In the genomic region with DNA sequence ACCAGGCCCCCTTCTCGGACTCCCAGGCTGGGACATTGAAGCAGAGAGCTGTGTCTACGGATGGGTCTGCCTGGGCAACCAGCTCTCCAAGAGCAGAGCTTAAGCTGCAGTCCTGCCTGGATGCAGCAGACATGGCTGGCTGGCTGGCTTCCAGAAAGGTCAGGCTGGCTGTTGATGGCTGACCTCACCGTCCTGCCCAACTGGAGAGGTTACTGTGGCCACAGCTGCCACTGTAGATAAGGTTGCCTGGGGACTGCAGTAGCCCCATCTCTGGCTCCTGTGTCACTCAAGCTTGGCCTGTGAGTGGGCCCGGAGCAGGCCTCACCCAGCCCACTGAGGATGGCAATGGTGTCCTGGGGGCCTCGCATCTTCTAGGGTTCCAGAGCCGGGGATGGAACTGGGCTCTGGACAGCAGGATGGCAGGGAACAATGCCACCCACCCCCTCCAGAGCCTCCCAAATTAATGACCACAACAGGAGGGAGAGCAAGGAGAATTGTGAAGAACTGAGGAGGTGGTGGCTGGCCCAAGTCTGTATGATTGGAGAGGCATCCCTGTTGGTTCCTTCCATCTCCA, we compare ENCODE assay signal across 1 cellular context.
TF ChIP-seq lines count a peak whose summit lies in the region.

No MANE protein-coding gene starts in this region.

TF ChIP-seq in K562, 482 proteins besides CTCF, POLR2A, EP300 and RAD21 (continued from another document and continues in another):
- TF ChIP-seq, protein P1, sequence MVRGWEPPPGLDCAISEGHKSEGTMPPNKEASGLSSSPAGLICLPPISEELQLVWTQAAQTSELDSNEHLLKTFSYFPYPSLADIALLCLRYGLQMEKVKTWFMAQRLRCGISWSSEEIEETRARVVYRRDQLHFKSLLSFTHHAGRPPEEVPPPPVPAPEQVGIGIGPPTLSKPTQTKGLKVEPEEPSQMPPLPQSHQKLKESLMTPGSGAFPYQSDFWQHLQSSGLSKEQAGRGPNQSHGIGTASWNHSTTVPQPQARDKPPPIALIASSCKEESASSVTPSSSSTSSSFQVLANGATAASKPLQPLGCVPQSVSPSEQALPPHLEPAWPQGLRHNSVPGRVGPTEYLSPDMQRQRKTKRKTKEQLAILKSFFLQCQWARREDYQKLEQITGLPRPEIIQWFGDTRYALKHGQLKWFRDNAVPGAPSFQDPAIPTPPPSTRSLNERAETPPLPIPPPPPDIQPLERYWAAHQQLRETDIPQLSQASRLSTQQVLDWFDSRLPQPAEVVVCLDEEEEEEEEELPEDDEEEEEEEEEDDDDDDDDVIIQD (CRISPR knock-in tag; IDR thresholded peaks at IDR 0.05), result no peak
- TF ChIP-seq ZNF830 (CRISPR knock-in tag; IDR thresholded peaks at IDR 0.05), result no peak
- TF ChIP-seq HDAC6 (IDR thresholded peaks at IDR 0.05; ENCODE audit: low read depth, low read length), result no peak
- TF ChIP-seq, protein P2, sequence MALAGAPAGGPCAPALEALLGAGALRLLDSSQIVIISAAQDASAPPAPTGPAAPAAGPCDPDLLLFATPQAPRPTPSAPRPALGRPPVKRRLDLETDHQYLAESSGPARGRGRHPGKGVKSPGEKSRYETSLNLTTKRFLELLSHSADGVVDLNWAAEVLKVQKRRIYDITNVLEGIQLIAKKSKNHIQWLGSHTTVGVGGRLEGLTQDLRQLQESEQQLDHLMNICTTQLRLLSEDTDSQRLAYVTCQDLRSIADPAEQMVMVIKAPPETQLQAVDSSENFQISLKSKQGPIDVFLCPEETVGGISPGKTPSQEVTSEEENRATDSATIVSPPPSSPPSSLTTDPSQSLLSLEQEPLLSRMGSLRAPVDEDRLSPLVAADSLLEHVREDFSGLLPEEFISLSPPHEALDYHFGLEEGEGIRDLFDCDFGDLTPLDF (CRISPR knock-in tag; IDR thresholded peaks at IDR 0.05), result no peak
- TF ChIP-seq, protein P3, sequence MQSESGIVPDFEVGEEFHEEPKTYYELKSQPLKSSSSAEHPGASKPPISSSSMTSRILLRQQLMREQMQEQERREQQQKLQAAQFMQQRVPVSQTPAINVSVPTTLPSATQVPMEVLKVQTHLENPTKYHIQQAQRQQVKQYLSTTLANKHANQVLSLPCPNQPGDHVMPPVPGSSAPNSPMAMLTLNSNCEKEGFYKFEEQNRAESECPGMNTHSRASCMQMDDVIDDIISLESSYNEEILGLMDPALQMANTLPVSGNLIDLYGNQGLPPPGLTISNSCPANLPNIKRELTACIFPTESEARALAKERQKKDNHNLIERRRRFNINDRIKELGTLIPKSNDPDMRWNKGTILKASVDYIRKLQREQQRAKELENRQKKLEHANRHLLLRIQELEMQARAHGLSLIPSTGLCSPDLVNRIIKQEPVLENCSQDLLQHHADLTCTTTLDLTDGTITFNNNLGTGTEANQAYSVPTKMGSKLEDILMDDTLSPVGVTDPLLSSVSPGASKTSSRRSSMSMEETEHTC (IDR thresholded peaks at IDR 0.05), result peak; percentile 64; the same call in 1 of the 2 replicates
- peak; percentile 72 for TF ChIP-seq CXXC5 (CRISPR knock-in tag; IDR thresholded peaks at IDR 0.05)
- TF ChIP-seq TARDBP (IDR thresholded peaks at IDR 0.05), result no peak; the same call in 1 of the 2 replicates
- TF ChIP-seq, protein P4, sequence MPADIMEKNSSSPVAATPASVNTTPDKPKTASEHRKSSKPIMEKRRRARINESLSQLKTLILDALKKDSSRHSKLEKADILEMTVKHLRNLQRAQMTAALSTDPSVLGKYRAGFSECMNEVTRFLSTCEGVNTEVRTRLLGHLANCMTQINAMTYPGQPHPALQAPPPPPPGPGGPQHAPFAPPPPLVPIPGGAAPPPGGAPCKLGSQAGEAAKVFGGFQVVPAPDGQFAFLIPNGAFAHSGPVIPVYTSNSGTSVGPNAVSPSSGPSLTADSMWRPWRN (IDR thresholded peaks at IDR 0.05; ENCODE audit: low read depth), result peak; percentile 76; the same call in 1 of the 2 replicates
- no peak for TF ChIP-seq ZFP30 (CRISPR knock-in tag; IDR thresholded peaks at IDR 0.05; ENCODE audit: borderline replicate concordance)
- no peak for TF ChIP-seq PCBP1 (IDR thresholded peaks at IDR 0.05; ENCODE audit: low read depth, low read length, poor library complexity, severe bottlenecking)
- TF ChIP-seq GATAD2B (IDR thresholded peaks at IDR 0.05; ENCODE audit: borderline replicate concordance), result peak; percentile 96
- TF ChIP-seq TAL1 (IDR thresholded peaks at IDR 0.05), result peak; percentile 94
- TF ChIP-seq, protein P5, sequence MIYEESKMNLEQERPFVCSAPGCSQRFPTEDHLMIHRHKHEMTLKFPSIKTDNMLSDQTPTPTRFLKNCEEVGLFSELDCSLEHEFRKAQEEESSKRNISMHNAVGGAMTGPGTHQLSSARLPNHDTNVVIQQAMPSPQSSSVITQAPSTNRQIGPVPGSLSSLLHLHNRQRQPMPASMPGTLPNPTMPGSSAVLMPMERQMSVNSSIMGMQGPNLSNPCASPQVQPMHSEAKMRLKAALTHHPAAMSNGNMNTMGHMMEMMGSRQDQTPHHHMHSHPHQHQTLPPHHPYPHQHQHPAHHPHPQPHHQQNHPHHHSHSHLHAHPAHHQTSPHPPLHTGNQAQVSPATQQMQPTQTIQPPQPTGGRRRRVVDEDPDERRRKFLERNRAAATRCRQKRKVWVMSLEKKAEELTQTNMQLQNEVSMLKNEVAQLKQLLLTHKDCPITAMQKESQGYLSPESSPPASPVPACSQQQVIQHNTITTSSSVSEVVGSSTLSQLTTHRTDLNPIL (CRISPR knock-in tag; IDR thresholded peaks at IDR 0.05), result no peak
- peak; percentile 48 for TF ChIP-seq ZFP36 (IDR thresholded peaks at IDR 0.05; ENCODE audit: low read depth, low read length, partially characterized antibody)
- TF ChIP-seq ZNF431 (CRISPR knock-in tag; IDR thresholded peaks at IDR 0.05), result no peak
- TF ChIP-seq, protein P6, sequence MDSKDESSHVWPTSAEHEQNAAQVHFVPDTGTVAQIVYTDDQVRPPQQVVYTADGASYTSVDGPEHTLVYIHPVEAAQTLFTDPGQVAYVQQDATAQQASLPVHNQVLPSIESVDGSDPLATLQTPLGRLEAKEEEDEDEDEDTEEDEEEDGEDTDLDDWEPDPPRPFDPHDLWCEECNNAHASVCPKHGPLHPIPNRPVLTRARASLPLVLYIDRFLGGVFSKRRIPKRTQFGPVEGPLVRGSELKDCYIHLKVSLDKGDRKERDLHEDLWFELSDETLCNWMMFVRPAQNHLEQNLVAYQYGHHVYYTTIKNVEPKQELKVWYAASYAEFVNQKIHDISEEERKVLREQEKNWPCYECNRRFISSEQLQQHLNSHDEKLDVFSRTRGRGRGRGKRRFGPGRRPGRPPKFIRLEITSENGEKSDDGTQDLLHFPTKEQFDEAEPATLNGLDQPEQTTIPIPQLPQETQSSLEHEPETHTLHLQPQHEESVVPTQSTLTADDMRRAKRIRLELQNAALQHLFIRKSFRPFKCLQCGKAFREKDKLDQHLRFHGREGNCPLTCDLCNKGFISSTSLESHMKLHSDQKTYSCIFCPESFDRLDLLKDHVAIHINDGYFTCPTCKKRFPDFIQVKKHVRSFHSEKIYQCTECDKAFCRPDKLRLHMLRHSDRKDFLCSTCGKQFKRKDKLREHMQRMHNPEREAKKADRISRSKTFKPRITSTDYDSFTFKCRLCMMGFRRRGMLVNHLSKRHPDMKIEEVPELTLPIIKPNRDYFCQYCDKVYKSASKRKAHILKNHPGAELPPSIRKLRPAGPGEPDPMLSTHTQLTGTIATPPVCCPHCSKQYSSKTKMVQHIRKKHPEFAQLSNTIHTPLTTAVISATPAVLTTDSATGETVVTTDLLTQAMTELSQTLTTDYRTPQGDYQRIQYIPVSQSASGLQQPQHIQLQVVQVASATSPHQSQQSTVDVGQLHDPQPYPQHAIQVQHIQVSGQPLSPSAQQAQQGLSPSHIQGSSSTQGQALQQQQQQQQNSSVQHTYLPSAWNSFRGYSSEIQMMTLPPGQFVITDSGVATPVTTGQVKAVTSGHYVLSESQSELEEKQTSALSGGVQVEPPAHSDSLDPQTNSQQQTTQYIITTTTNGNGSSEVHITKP (IDR thresholded peaks at IDR 0.05; ENCODE audit: partially characterized antibody), result peak; percentile 35
- TF ChIP-seq TBL1XR1 (IDR thresholded peaks at IDR 0.05; ENCODE audit: low read length in 2 of 2), result peak; percentile 92 to 95; a peak in 3 of 4 replicates
- TF ChIP-seq NCOA6 (IDR thresholded peaks at IDR 0.05), result no peak
- TF ChIP-seq BCL6 (CRISPR knock-in tag; IDR thresholded peaks at IDR 0.05), result no peak
- TF ChIP-seq, protein P7, sequence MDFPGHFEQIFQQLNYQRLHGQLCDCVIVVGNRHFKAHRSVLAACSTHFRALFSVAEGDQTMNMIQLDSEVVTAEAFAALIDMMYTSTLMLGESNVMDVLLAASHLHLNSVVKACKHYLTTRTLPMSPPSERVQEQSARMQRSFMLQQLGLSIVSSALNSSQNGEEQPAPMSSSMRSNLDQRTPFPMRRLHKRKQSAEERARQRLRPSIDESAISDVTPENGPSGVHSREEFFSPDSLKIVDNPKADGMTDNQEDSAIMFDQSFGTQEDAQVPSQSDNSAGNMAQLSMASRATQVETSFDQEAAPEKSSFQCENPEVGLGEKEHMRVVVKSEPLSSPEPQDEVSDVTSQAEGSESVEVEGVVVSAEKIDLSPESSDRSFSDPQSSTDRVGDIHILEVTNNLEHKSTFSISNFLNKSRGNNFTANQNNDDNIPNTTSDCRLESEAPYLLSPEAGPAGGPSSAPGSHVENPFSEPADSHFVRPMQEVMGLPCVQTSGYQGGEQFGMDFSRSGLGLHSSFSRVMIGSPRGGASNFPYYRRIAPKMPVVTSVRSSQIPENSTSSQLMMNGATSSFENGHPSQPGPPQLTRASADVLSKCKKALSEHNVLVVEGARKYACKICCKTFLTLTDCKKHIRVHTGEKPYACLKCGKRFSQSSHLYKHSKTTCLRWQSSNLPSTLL (IDR thresholded peaks at IDR 0.05), result no peak
- TF ChIP-seq MCM2 (IDR thresholded peaks at IDR 0.05; ENCODE audit: low read depth), result no peak
- TF ChIP-seq ZNF347 (CRISPR knock-in tag; IDR thresholded peaks at IDR 0.05; ENCODE audit: low read depth), result no peak
- TF ChIP-seq, protein P8, sequence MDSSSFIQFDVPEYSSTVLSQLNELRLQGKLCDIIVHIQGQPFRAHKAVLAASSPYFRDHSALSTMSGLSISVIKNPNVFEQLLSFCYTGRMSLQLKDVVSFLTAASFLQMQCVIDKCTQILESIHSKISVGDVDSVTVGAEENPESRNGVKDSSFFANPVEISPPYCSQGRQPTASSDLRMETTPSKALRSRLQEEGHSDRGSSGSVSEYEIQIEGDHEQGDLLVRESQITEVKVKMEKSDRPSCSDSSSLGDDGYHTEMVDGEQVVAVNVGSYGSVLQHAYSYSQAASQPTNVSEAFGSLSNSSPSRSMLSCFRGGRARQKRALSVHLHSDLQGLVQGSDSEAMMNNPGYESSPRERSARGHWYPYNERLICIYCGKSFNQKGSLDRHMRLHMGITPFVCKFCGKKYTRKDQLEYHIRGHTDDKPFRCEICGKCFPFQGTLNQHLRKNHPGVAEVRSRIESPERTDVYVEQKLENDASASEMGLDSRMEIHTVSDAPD (CRISPR knock-in tag; IDR thresholded peaks at IDR 0.05), result no peak
- no peak for TF ChIP-seq PTTG1 (tag; IDR thresholded peaks at IDR 0.05; ENCODE audit: low read depth)
- TF ChIP-seq ZZZ3 (IDR thresholded peaks at IDR 0.05), result no peak
- TF ChIP-seq CCAR2 (IDR thresholded peaks at IDR 0.05; ENCODE audit: low read depth, low read length), result no peak
- no peak for TF ChIP-seq HLTF (IDR thresholded peaks at IDR 0.05)
- no peak for TF ChIP-seq HMG20A (CRISPR knock-in tag; conservative IDR thresholded peaks at IDR 0.05)
- TF ChIP-seq NR2F6 (CRISPR knock-in tag; IDR thresholded peaks at IDR 0.05), result no peak
- no peak for TF ChIP-seq ELF1 (tag; IDR thresholded peaks at IDR 0.05)
- TF ChIP-seq, protein P9, sequence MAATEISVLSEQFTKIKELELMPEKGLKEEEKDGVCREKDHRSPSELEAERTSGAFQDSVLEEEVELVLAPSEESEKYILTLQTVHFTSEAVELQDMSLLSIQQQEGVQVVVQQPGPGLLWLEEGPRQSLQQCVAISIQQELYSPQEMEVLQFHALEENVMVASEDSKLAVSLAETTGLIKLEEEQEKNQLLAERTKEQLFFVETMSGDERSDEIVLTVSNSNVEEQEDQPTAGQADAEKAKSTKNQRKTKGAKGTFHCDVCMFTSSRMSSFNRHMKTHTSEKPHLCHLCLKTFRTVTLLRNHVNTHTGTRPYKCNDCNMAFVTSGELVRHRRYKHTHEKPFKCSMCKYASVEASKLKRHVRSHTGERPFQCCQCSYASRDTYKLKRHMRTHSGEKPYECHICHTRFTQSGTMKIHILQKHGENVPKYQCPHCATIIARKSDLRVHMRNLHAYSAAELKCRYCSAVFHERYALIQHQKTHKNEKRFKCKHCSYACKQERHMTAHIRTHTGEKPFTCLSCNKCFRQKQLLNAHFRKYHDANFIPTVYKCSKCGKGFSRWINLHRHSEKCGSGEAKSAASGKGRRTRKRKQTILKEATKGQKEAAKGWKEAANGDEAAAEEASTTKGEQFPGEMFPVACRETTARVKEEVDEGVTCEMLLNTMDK (IDR thresholded peaks at IDR 0.05; ENCODE audit: borderline replicate concordance, insufficient read depth, low read depth, low read length, poor library complexity, severe bottlenecking), result no peak
- no peak for TF ChIP-seq ILF3 (IDR thresholded peaks at IDR 0.05; ENCODE audit: borderline replicate concordance)
- TF ChIP-seq KDM1A (IDR thresholded peaks at IDR 0.05), result peak; percentile 92 to 95
- no peak; the same call in 1 of the 2 replicates for TF ChIP-seq ZKSCAN8 (CRISPR knock-in tag; IDR thresholded peaks at IDR 0.05)
- TF ChIP-seq CBX8 (IDR thresholded peaks at IDR 0.05; ENCODE audit: borderline replicate concordance, extremely low read depth, low read depth, low read length, poor library complexity, severe bottlenecking), result no peak
- TF ChIP-seq, protein P10, sequence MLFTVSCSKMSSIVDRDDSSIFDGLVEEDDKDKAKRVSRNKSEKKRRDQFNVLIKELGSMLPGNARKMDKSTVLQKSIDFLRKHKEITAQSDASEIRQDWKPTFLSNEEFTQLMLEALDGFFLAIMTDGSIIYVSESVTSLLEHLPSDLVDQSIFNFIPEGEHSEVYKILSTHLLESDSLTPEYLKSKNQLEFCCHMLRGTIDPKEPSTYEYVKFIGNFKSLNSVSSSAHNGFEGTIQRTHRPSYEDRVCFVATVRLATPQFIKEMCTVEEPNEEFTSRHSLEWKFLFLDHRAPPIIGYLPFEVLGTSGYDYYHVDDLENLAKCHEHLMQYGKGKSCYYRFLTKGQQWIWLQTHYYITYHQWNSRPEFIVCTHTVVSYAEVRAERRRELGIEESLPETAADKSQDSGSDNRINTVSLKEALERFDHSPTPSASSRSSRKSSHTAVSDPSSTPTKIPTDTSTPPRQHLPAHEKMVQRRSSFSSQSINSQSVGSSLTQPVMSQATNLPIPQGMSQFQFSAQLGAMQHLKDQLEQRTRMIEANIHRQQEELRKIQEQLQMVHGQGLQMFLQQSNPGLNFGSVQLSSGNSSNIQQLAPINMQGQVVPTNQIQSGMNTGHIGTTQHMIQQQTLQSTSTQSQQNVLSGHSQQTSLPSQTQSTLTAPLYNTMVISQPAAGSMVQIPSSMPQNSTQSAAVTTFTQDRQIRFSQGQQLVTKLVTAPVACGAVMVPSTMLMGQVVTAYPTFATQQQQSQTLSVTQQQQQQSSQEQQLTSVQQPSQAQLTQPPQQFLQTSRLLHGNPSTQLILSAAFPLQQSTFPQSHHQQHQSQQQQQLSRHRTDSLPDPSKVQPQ (CRISPR knock-in tag; IDR thresholded peaks at IDR 0.05; ENCODE audit: borderline replicate concordance), result no peak
- no peak for TF ChIP-seq ZSCAN29 (IDR thresholded peaks at IDR 0.05)
- no peak for TF ChIP-seq ZNF586 (CRISPR knock-in tag; conservative IDR thresholded peaks at IDR 0.05)
